ENCODE assay signal across 18 cellular contexts in genomic region chr12:59382678-59383425, GRCh38.
DNase-seq lines count a peak whose midpoint lies in the region; ATAC-seq and TF ChIP-seq lines count a peak whose summit lies in the region.
"Had no signal": no experiment of that assay in that cellular context is flagged by ENCODE, and none has a peak within 500 bp of the region (broad histone marks: within the 10 kb centered on the region; RNA-seq: fewer than 3 reads in every experiment).

No MANE protein-coding gene starts in this region.

- WGBS in right cardiac atrium = 71% methylated on average over 3 of the region's 3 CpGs

- no peaks in the 10 kb centered on the region for H3K36me3 Mint-ChIP-seq in T-cell

- CTCF ChIA-PET in AG04450 (lab: Charles Lee) (interaction anchor here (1.8 kb wide), 2 partner anchors 10 to 20 kb away, joined by 6 to 8 read pairs; no protein-coding TSS in a partner anchor), T-cell (lab: Charles Lee) (no interaction called here)

- H3K27me3 ChIP-seq in AG04450 (ENCODE audit: control insufficient read depth, insufficient read depth, low read length) (no peaks in the 10 kb centered on the region), Peyer's patch (no peaks in the 10 kb centered on the region), right cardiac atrium (ENCODE audit: control insufficient read depth, insufficient read depth) (no peaks in the 10 kb centered on the region)
- H3K27me3 ChIP-seq: ascending aorta, right lobe of liver had no signal

- 0 out of 2 replicates have a peak overlapping the region, but pooled peaks have one; percentile 12 for H3K4me3 ChIP-seq in AG04450 (ENCODE audit: low read depth, low read length)
- H3K4me3 ChIP-seq in fibroblast of villous mesenchyme (ENCODE audit: low read depth, low read length) = peak overlapping the region; percentile 35
- no peak overlapping the region for H3K4me3 ChIP-seq in Peyer's patch
- no peak overlapping the region for H3K4me3 ChIP-seq in right cardiac atrium (ENCODE audit: low read length)
- H3K4me3 ChIP-seq: ascending aorta, HAP-1, right lobe of liver had no signal

- no peak for TF ChIP-seq CTCF in AG04450 (IDR thresholded peaks at IDR 0.05; ENCODE audit: low read depth, low read length)
- TF ChIP-seq CTCF in fibroblast of villous mesenchyme (IDR thresholded peaks at IDR 0.05; ENCODE audit: insufficient read depth, low read depth, low read length) = no peak
- TF ChIP-seq CTCF in Peyer's patch (IDR thresholded peaks at IDR 0.05) = no peak

- peak in 1 of 4 experiments; percentile 35 for ATAC-seq in T-cell (replicated peaks in 1 of 4)
- no peak for ATAC-seq in right cardiac atrium
- ATAC-seq: Panc1 had no signal

- intact Hi-C loops in right cardiac atrium (cut with DNase I) = no loop called here

- POLR2A ChIA-PET in AG04450 (lab: Yijun Ruan, JAX) (interaction anchor here (0.6 kb wide), 1 partner anchor 254 kb away, joined by 4 read pairs; no protein-coding TSS in a partner anchor), T-cell (lab: Charles Lee) (no interaction called here)

- H3K4me3 Mint-ChIP-seq in T-cell = peak overlapping the region in 2 of 3 donors; percentile 29 to 37

- H3K4me1 Mint-ChIP-seq in T-cell = peaks cover 3 to 8% (median 3%) of the 10 kb centered on the region in 3 donors

- H3K27ac ChIP-seq in AG04450 (ENCODE audit: low read depth, low read length) (no peak overlapping the region), Peyer's patch (no peak overlapping the region), right cardiac atrium (ENCODE audit: low read length) (no peak overlapping the region)
- H3K27ac ChIP-seq: ascending aorta, right lobe of liver had no signal

- peaks cover 0 to 5% of the 10 kb centered on the region in 2 donors for H3K27me3 Mint-ChIP-seq in T-cell

- no peaks in the 10 kb centered on the region for H3K9me3 ChIP-seq in AG04450 (ENCODE audit: control insufficient read depth, insufficient read depth, low read length)
- no peaks in the 10 kb centered on the region for H3K9me3 ChIP-seq in Peyer's patch
- H3K9me3 ChIP-seq in right cardiac atrium (ENCODE audit: control insufficient read depth, low read length) = no peaks in the 10 kb centered on the region
- H3K9me3 ChIP-seq: ascending aorta, HAP-1, right lobe of liver had no signal

- no peak for TF ChIP-seq POLR2A in Peyer's patch (IDR thresholded peaks at IDR 0.05)

- peak overlapping the region in 1 of 2 donors; percentile 28 for H3K27ac Mint-ChIP-seq in T-cell

- DNase-seq in AG04450 (ENCODE audit: low read depth, low spot score) (no peak), GM03348 (ENCODE audit: low spot score) (peak; percentile 14), T-cell (no peak), fibroblast of villous mesenchyme (ENCODE audit: low read depth) (peak; percentile 37), NCI-H1436 (lab: John Stamatoyannopoulos, UW) (no peak), Peyer's patch (no peak), right cardiac atrium (no peak), NCI-H524 treated with DMSO at 0.1 percent for 48 hours (lab: John Stamatoyannopoulos, UW) (no peak)
- DNase-seq: activated gamma-delta T cell; mesendoderm; NCI-H2029 treated with DMSO at 0.1 percent for 48 hours; NCI-H526; right lobe of liver; stimulated activated CD4-positive, alpha-beta T cell treated with anti-CD3 and anti-CD28 coated beads, Interleukin-1b, Interleukin-23, amount 100 ng/mL, for 48 hours; substantia nigra had no signal

- H3K4me1 ChIP-seq in Peyer's patch (no peaks in the 10 kb centered on the region), right cardiac atrium (ENCODE audit: control insufficient read depth, insufficient read depth, low read length) (no peaks in the 10 kb centered on the region)
- H3K4me1 ChIP-seq: ascending aorta, HAP-1, right lobe of liver had no signal

- no peaks in the 10 kb centered on the region for H3K9me3 Mint-ChIP-seq in T-cell

- H3K36me3 ChIP-seq in Peyer's patch = no peaks in the 10 kb centered on the region
- H3K36me3 ChIP-seq: ascending aorta, HAP-1, right lobe of liver had no signal

Comparison
In these comparisons a context has a peak if more than half of its experiments do, and no peak if none do; other contexts are left out.
1. DNase-seq: peak in GM03348 (single experiment) and fibroblast of villous mesenchyme (single experiment); none in AG04450 (single experiment), T-cell (0 of 34), NCI-H1436 (single experiment), Peyer's patch (0 of 3), right cardiac atrium (0 of 3) and NCI-H524 treated with DMSO at 0.1 percent for 48 hours (single experiment).
2. H3K4me3 ChIP-seq: peak in AG04450 (single experiment) and fibroblast of villous mesenchyme (single experiment); none in Peyer's patch (0 of 4) and right cardiac atrium (single experiment).